12 cellular contexts compared by ENCODE assay signal in the genomic region with DNA sequence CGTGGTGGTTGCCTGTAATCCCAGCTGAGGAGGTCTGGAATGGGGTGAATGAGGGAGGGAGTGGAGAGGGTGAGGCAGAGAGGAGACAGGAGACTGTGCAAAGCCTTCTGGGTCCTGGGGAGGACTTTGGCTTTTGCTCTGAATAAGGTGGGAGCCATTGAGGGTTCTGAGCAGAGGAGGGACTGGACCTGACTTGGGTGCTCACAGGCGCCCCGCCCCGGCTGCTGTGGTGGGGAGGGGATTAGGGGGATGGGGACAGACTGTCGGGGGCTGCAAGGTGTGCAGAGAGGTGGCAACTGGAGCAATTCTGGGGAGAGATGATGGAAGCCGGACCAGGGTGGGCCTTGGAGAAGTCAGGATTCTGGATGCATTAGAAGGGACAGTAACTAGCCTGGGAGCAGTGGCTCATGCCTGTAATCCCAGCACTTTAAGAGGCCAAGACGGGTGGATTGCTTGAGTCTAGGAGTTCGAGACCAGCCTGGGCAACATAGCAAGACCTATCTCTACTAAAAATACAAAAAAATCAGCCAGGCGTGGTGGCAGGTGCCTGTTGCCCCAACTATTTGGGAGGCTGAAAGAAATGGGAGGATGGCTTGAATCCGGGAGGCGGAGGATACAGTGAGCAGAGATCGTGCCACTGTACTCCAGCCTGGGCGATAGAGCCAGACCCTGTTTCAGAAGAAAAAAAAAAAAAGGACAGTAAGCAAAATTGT. TPM values are rescaled to one million over a fixed set of nuclear protein-coding genes. Genes with fewer than 3 reads are reported as not detected.
DNase-seq lines count a peak whose midpoint lies in the region; ATAC-seq, FAIRE-seq and TF ChIP-seq lines count a peak whose summit lies in the region.
"Had no signal": no experiment of that assay in that cellular context is flagged by ENCODE, and none has a peak within 500 bp of the region (broad histone marks: within the 10 kb centered on the region; RNA-seq: fewer than 3 reads in every experiment).

No MANE protein-coding gene starts in this region.

- DNase-seq in T-helper 1 cell, result no peak
- no peak for DNase-seq in activated T-helper 1 cell treated with anti-CD3 and anti-CD28 coated beads, Interleukin-12 subunit alpha, Interleukin-12 subunit beta, Interleukin-2, Interleukin-4 antibody, amounts not matched to agents 30 ng/mL and 10 ng/mL and 1 ng/mL, durations not matched to agents 14 hours and 24 hours and 36 hours (ENCODE audit: low spot score)
- DNase-seq in left lung, result no peak
- DNase-seq in stimulated activated naive B cell treated with anti-CD40 and anti-IgM and Interleukin-4, amounts not matched to agents 10 μg/mL and 1 μg/mL and 100 μg/mL, for 72 hours, result no peak
- DNase-seq in anterior cingulate cortex (lab: John Stamatoyannopoulos, UW), result no peak
- DNase-seq in RCC 7860 (ENCODE audit: low spot score), result no peak
- no peak for DNase-seq in SW 1271 (lab: John Stamatoyannopoulos, UW)
- DNase-seq: NCI-H510A treated with DMSO at 0.1 percent for 48 hours had no signal

- peaks cover 10 to 49% of the 10 kb centered on the region in 2 donors for H3K4me1 ChIP-seq in left lung

- H3K4me3 Mint-ChIP-seq in T-helper 1 cell treated with Interleukin-12 subunit alpha and Interleukin-12 subunit beta and Interleukin-4 antibody, amounts not matched to agents 30 μg/mL and 1 μg/mL, for 36 hours, result peak overlapping the region; percentile 95
- H3K4me3 Mint-ChIP-seq in activated T-helper 1 cell treated with anti-CD3 and anti-CD28 coated beads, Interleukin-12 subunit alpha, Interleukin-12 subunit beta, Interleukin-2, Interleukin-4 antibody, amounts not matched to agents 30 ng/mL and 10 ng/mL and 1 ng/mL, durations not matched to agents 14 hours and 24 hours and 36 hours, result peak overlapping the region; percentile 96
- peak overlapping the region; percentile 54 to 95 for H3K4me3 Mint-ChIP-seq in stimulated activated naive B cell treated with anti-CD40 and anti-IgM and Interleukin-4, amounts not matched to agents 10 μg/mL and 1 μg/mL and 100 μg/mL, for 72 hours

- no peaks in the 10 kb centered on the region for H3K9me3 ChIP-seq in left lung
- H3K9me3 ChIP-seq: HAP-1 had no signal

- no peaks in the 10 kb centered on the region for H3K36me3 Mint-ChIP-seq in T-helper 1 cell treated with Interleukin-12 subunit alpha and Interleukin-12 subunit beta and Interleukin-4 antibody, amounts not matched to agents 30 μg/mL and 1 μg/mL, for 36 hours (ENCODE audit: low read depth)
- peaks cover 4% of the 10 kb centered on the region for H3K36me3 Mint-ChIP-seq in activated T-helper 1 cell treated with anti-CD3 and anti-CD28 coated beads, Interleukin-12 subunit alpha, Interleukin-12 subunit beta, Interleukin-2, Interleukin-4 antibody, amounts not matched to agents 30 ng/mL and 10 ng/mL and 1 ng/mL, durations not matched to agents 14 hours and 24 hours and 36 hours (ENCODE audit: low read depth)
- H3K36me3 Mint-ChIP-seq in stimulated activated naive B cell treated with anti-CD40 and anti-IgM and Interleukin-4, amounts not matched to agents 10 μg/mL and 1 μg/mL and 100 μg/mL, for 72 hours, result no peaks in the 10 kb centered on the region

- no peaks in the 10 kb centered on the region for H3K9me3 Mint-ChIP-seq in T-helper 1 cell treated with Interleukin-12 subunit alpha and Interleukin-12 subunit beta and Interleukin-4 antibody, amounts not matched to agents 30 μg/mL and 1 μg/mL, for 36 hours
- no peaks in the 10 kb centered on the region for H3K9me3 Mint-ChIP-seq in activated T-helper 1 cell treated with anti-CD3 and anti-CD28 coated beads, Interleukin-12 subunit alpha, Interleukin-12 subunit beta, Interleukin-2, Interleukin-4 antibody, amounts not matched to agents 30 ng/mL and 10 ng/mL and 1 ng/mL, durations not matched to agents 14 hours and 24 hours and 36 hours
- no peaks in the 10 kb centered on the region for H3K9me3 Mint-ChIP-seq in stimulated activated naive B cell treated with anti-CD40 and anti-IgM and Interleukin-4, amounts not matched to agents 10 μg/mL and 1 μg/mL and 100 μg/mL, for 72 hours

- H3K27me3 Mint-ChIP-seq in T-helper 1 cell treated with Interleukin-12 subunit alpha and Interleukin-12 subunit beta and Interleukin-4 antibody, amounts not matched to agents 30 μg/mL and 1 μg/mL, for 36 hours (ENCODE audit: low read depth), result peaks cover 20% of the 10 kb centered on the region
- peaks cover 13% of the 10 kb centered on the region for H3K27me3 Mint-ChIP-seq in activated T-helper 1 cell treated with anti-CD3 and anti-CD28 coated beads, Interleukin-12 subunit alpha, Interleukin-12 subunit beta, Interleukin-2, Interleukin-4 antibody, amounts not matched to agents 30 ng/mL and 10 ng/mL and 1 ng/mL, durations not matched to agents 14 hours and 24 hours and 36 hours (ENCODE audit: insufficient read depth)
- peaks cover 18 to 26% of the 10 kb centered on the region in 2 donors for H3K27me3 Mint-ChIP-seq in stimulated activated naive B cell treated with anti-CD40 and anti-IgM and Interleukin-4, amounts not matched to agents 10 μg/mL and 1 μg/mL and 100 μg/mL, for 72 hours

- no peaks in the 10 kb centered on the region for H3K36me3 ChIP-seq in left lung
- H3K36me3 ChIP-seq: HAP-1 had no signal

- intact Hi-C loops in activated T-helper 1 cell treated with anti-CD3 and anti-CD28 coated beads, Interleukin-12 subunit alpha, Interleukin-12 subunit beta, Interleukin-2, Interleukin-4 antibody, amounts not matched to agents 30 ng/mL and 10 ng/mL and 1 ng/mL, durations not matched to agents 14 hours and 24 hours and 36 hours (cut with micrococcal nuclease), result loop anchor here (1.0 to 5.0 kb wide), 3 partner anchors 11 to 584 kb away; no protein-coding TSS in a partner anchor
- intact Hi-C loops in left lung (cut with DNase I), result loop anchor here (5.0 to 10.0 kb wide), 3 partner anchors 79 to 266 kb away; a partner anchor contains a TSS

- no peak for TF ChIP-seq CTCF in left lung (IDR thresholded peaks at IDR 0.05)

- FAIRE-seq in RCC 7860 (lab: Jason Lieb, UNC), result no peak
- FAIRE-seq: A204.1 had no signal

- peaks cover 0 to 24% of the 10 kb centered on the region in 2 donors for H3K27me3 ChIP-seq in left lung

- no peak for ATAC-seq in left lung
- ATAC-seq in stimulated activated naive B cell treated with anti-CD40 and anti-IgM and Interleukin-4, amounts not matched to agents 10 μg/mL and 1 μg/mL and 100 μg/mL, for 72 hours (replicated peaks), result no peak

- peak overlapping the region in 1 of 2 donors; percentile 46 for H3K4me3 ChIP-seq in left lung
- H3K4me3 ChIP-seq: HAP-1 had no signal

- H3K4me1 Mint-ChIP-seq in T-helper 1 cell treated with Interleukin-12 subunit alpha and Interleukin-12 subunit beta and Interleukin-4 antibody, amounts not matched to agents 30 μg/mL and 1 μg/mL, for 36 hours (ENCODE audit: low read depth), result peaks cover 33% of the 10 kb centered on the region
- H3K4me1 Mint-ChIP-seq in activated T-helper 1 cell treated with anti-CD3 and anti-CD28 coated beads, Interleukin-12 subunit alpha, Interleukin-12 subunit beta, Interleukin-2, Interleukin-4 antibody, amounts not matched to agents 30 ng/mL and 10 ng/mL and 1 ng/mL, durations not matched to agents 14 hours and 24 hours and 36 hours (ENCODE audit: low read depth), result peaks cover 42% of the 10 kb centered on the region
- peaks cover 19 to 39% of the 10 kb centered on the region in 2 donors for H3K4me1 Mint-ChIP-seq in stimulated activated naive B cell treated with anti-CD40 and anti-IgM and Interleukin-4, amounts not matched to agents 10 μg/mL and 1 μg/mL and 100 μg/mL, for 72 hours

- H3K27ac Mint-ChIP-seq in T-helper 1 cell treated with Interleukin-12 subunit alpha and Interleukin-12 subunit beta and Interleukin-4 antibody, amounts not matched to agents 30 μg/mL and 1 μg/mL, for 36 hours, result peak overlapping the region; percentile 98
- H3K27ac Mint-ChIP-seq in activated T-helper 1 cell treated with anti-CD3 and anti-CD28 coated beads, Interleukin-12 subunit alpha, Interleukin-12 subunit beta, Interleukin-2, Interleukin-4 antibody, amounts not matched to agents 30 ng/mL and 10 ng/mL and 1 ng/mL, durations not matched to agents 14 hours and 24 hours and 36 hours, result peak overlapping the region; percentile 98
- H3K27ac Mint-ChIP-seq in stimulated activated naive B cell treated with anti-CD40 and anti-IgM and Interleukin-4, amounts not matched to agents 10 μg/mL and 1 μg/mL and 100 μg/mL, for 72 hours, result no peak overlapping the region

- H3K27ac ChIP-seq in left lung, result peak overlapping the region; percentile 88 to 95

RNA-seq across cellular contexts. Expression of a gene that starts 16.1 kb away (rescaled TPM):
- 1.5 and 3.1 TPM in 2 replicates for total RNA-seq in activated T-helper 1 cell treated with anti-CD3 and anti-CD28 coated beads, Interleukin-12 subunit alpha, Interleukin-12 subunit beta, Interleukin-2, Interleukin-4 antibody, amounts not matched to agents 30 ng/mL and 10 ng/mL and 1 ng/mL, durations not matched to agents 14 hours and 24 hours and 36 hours
- total RNA-seq in left lung, result 1 to 10 TPM in 1 of 2 donors, under 1 TPM in 1; 0.89 to 1.8 TPM
- total RNA-seq: left lobe of liver had no signal

RNA-seq across cellular contexts. Expression of a gene that starts 45.1 kb away (rescaled TPM):
- 16.6 and 20.5 TPM in 2 replicates for total RNA-seq in activated T-helper 1 cell treated with anti-CD3 and anti-CD28 coated beads, Interleukin-12 subunit alpha, Interleukin-12 subunit beta, Interleukin-2, Interleukin-4 antibody, amounts not matched to agents 30 ng/mL and 10 ng/mL and 1 ng/mL, durations not matched to agents 14 hours and 24 hours and 36 hours
- 1 to 10 TPM; 3.7 to 4.2 TPM for total RNA-seq in left lung

RNA-seq across cellular contexts. Expression of a gene that starts 45.2 kb away (rescaled TPM):
- 43.9 and 45.6 TPM in 2 replicates for total RNA-seq in activated T-helper 1 cell treated with anti-CD3 and anti-CD28 coated beads, Interleukin-12 subunit alpha, Interleukin-12 subunit beta, Interleukin-2, Interleukin-4 antibody, amounts not matched to agents 30 ng/mL and 10 ng/mL and 1 ng/mL, durations not matched to agents 14 hours and 24 hours and 36 hours
- total RNA-seq in left lung, result 10 to 100 TPM; 30.8 to 33.7 TPM
